ENCODE assay signal across 26 cellular contexts in the genomic region with DNA sequence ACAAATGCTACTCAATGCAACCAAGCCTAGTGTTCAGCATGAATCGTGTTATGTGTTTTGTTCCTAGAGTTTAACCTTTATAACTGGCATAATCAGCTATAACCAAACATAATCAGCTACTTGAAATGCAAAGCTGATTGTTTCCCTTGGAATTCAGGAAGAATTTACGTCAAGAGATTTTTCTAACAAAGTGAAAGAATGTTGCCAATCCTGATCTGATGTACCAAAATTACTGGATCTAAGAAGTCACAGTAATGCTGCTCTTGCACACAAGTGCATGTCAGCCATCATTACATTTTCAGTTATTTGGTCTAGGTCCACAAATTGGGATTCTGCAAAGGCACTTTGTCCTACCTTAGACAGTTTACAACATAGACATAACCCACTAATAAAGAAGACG.
DNase-seq lines count a peak whose midpoint lies in the region; ATAC-seq, FAIRE-seq and TF ChIP-seq lines count a peak whose summit lies in the region.
"Had no signal": no experiment of that assay in that cellular context is flagged by ENCODE, and none has a peak within 500 bp of the region (broad histone marks: within the 10 kb centered on the region; RNA-seq: fewer than 3 reads in every experiment).

No MANE protein-coding gene starts in this region.

- no peak overlapping the region for H2AK5ac ChIP-seq in trophoblast cell (ENCODE audit: low read length)

- no peak overlapping the region for H3K4ac ChIP-seq in trophoblast cell (ENCODE audit: low read depth, low read length)

- no peak overlapping the region for H2BK12ac ChIP-seq in trophoblast cell (ENCODE audit: low read length)

- H3K27me3 ChIP-seq in bronchial epithelial cell (ENCODE audit: control insufficient read depth, insufficient read depth, low read length) (no peaks in the 10 kb centered on the region), trophoblast cell (ENCODE audit: insufficient read depth, low read length) (no peaks in the 10 kb centered on the region), testis (no peaks in the 10 kb centered on the region), psoas muscle (ENCODE audit: insufficient read depth in 3 of 3, low read length in 2 of 3) (no peaks in the 10 kb centered on the region)
- H3K27me3 ChIP-seq: BE2C, BLaER1 had no signal

- no peak for FAIRE-seq in bronchial epithelial cell (lab: Jason Lieb, UNC)
- FAIRE-seq: A204.1, G401.6, GM12891, GM19239 had no signal

- no peak for ATAC-seq in psoas muscle

- DNase-seq in bronchial epithelial cell (ENCODE audit: low read depth), result peak; percentile 8
- peak; percentile 25 to 92 for DNase-seq in trophoblast cell
- DNase-seq in testis, result no peak
- DNase-seq in NOMO-1 treated with DMSO at 0.1 percent for 48 hours (lab: John Stamatoyannopoulos, UW; ENCODE audit: unreplicated experiment), result no peak
- no peak for DNase-seq in psoas muscle
- no peak for DNase-seq in EL
- no peak for DNase-seq in NCI-H1930 (lab: John Stamatoyannopoulos, UW)
- DNase-seq: 8988T; ACHN; BE2C; C1 segment of cervical spinal cord; CD4-positive, alpha-beta memory T cell; CD4-positive, CD25-positive, alpha-beta regulatory T cell; CD8-positive, alpha-beta memory T cell; COR-L47; DMS 273 treated with DMSO at 0.1 percent for 48 hours; DMS153; DMS53; DMS79; DND-41; GF-D8 had no signal

- H3K4me1 ChIP-seq in trophoblast cell (ENCODE audit: control insufficient read depth in 1 of 2, insufficient read depth in 2 of 2, low read length in 2 of 2) (no peaks in the 10 kb centered on the region), testis (peaks cover 4% of the 10 kb centered on the region), psoas muscle (no peaks in the 10 kb centered on the region)
- H3K4me1 ChIP-seq: BE2C, BLaER1 had no signal

- H3K36me3 ChIP-seq in bronchial epithelial cell (ENCODE audit: control insufficient read depth, insufficient read depth, low read length) (no peaks in the 10 kb centered on the region), trophoblast cell (ENCODE audit: control insufficient read depth in 1 of 2, insufficient read depth in 2 of 2, low read length in 2 of 2) (peaks cover 2 to 3% of the 10 kb centered on the region in 2 experiments), testis (ENCODE audit: low read depth, missing control alignments) (no peaks in the 10 kb centered on the region), psoas muscle (ENCODE audit: insufficient read depth in 1 of 2, low read depth in 1 of 2) (no peaks in the 10 kb centered on the region)
- H3K36me3 ChIP-seq: BE2C, BLaER1 had no signal

- H4K12ac ChIP-seq in trophoblast cell (ENCODE audit: low read depth, low read length), result no peak overlapping the region

- H2AFZ ChIP-seq in trophoblast cell (ENCODE audit: insufficient read depth, low read length, poor library complexity), result no peak overlapping the region

- no peaks in the 10 kb centered on the region for H3K79me1 ChIP-seq in trophoblast cell (ENCODE audit: low read length)

- no peak overlapping the region for H3K14ac ChIP-seq in trophoblast cell (ENCODE audit: low read length)

- no peak overlapping the region for H3K18ac ChIP-seq in trophoblast cell (ENCODE audit: low read length)

- intact Hi-C loops in testis (cut with DNase I; ENCODE audit: low total_unique reads), result no loop called here
- intact Hi-C loops in psoas muscle (cut with DNase I), result no loop called here

- no peak for TF ChIP-seq POLR2A in testis (IDR thresholded peaks at IDR 0.05)

- H4K8ac ChIP-seq in trophoblast cell (ENCODE audit: low read depth, low read length), result no peak overlapping the region

- no CpG with 5 or more reads among the region's 3 CpGs for WGBS in trophoblast cell (ENCODE audit: extremely low coverage, insufficient coverage, insufficient read length)
- WGBS in testis, 2 donors, result 72 to 75% methylated on average over 3 of the region's 3 CpGs
- WGBS in psoas muscle, 3 donors, result 82 to 91% (median 84%) methylated on average over 3 of the region's 3 CpGs

- no peak overlapping the region for H3K4me2 ChIP-seq in trophoblast cell (ENCODE audit: low read length)
- H3K4me2 ChIP-seq: BLaER1 had no signal

- H3K23ac ChIP-seq in trophoblast cell (ENCODE audit: low read length), result no peak overlapping the region

- no peak overlapping the region for H3K9ac ChIP-seq in trophoblast cell (ENCODE audit: low read length)
- H3K9ac ChIP-seq: BLaER1 had no signal

- H2BK5ac ChIP-seq in trophoblast cell (ENCODE audit: low read depth, low read length, poor library complexity), result no peak overlapping the region

- TF ChIP-seq CTCF in bronchial epithelial cell (IDR thresholded peaks at IDR 0.05; ENCODE audit: insufficient read depth, low read length, severe bottlenecking), result no peak
- TF ChIP-seq CTCF in testis (IDR thresholded peaks at IDR 0.05), result no peak
- no peak for TF ChIP-seq CTCF in psoas muscle (IDR thresholded peaks at IDR 0.05)

- no peak overlapping the region for H4K91ac ChIP-seq in trophoblast cell (ENCODE audit: low read depth, low read length)

- H3K79me2 ChIP-seq in trophoblast cell (ENCODE audit: control insufficient read depth, insufficient read depth, low read length, poor library complexity), result no peaks in the 10 kb centered on the region

- H3K4me3 ChIP-seq in bronchial epithelial cell (ENCODE audit: low read depth, low read length), result no peak overlapping the region
- H3K4me3 ChIP-seq in trophoblast cell (ENCODE audit: low read depth, low read length), result no peak overlapping the region
- H3K4me3 ChIP-seq in testis, result no peak overlapping the region
- no peak overlapping the region for H3K4me3 ChIP-seq in psoas muscle
- H3K4me3 ChIP-seq: BLaER1 had no signal

- H3K27ac ChIP-seq in trophoblast cell (ENCODE audit: low read depth, low read length), result no peak overlapping the region
- peak overlapping the region; percentile 17 to 48 for H3K27ac ChIP-seq in testis
- no peak overlapping the region for H3K27ac ChIP-seq in psoas muscle
- H3K27ac ChIP-seq: BLaER1 had no signal

- H2BK120ac ChIP-seq in trophoblast cell (ENCODE audit: insufficient read depth, low read length, poor library complexity), result no peak overlapping the region

- peaks cover 2% of the 10 kb centered on the region for H3K9me3 ChIP-seq in trophoblast cell (ENCODE audit: insufficient read depth, low read depth, low read length)
- H3K9me3 ChIP-seq in testis, result no peaks in the 10 kb centered on the region
- no peaks in the 10 kb centered on the region for H3K9me3 ChIP-seq in psoas muscle
- H3K9me3 ChIP-seq: BE2C, BLaER1 had no signal

Comparison
In these comparisons a context has a peak if more than half of its experiments do, and no peak if none do; other contexts are left out.
1. DNase-seq: peak in bronchial epithelial cell (single experiment) and trophoblast cell (2 of 2); none in testis (single experiment), NOMO-1 treated with DMSO at 0.1 percent for 48 hours (single experiment), psoas muscle (0 of 2), EL (single experiment) and NCI-H1930 (0 of 2).
2. H3K27ac ChIP-seq: peak in testis (2 of 2); none in trophoblast cell (single experiment) and psoas muscle (single experiment).